8 cellular contexts compared by ENCODE assay signal in the genomic region with DNA sequence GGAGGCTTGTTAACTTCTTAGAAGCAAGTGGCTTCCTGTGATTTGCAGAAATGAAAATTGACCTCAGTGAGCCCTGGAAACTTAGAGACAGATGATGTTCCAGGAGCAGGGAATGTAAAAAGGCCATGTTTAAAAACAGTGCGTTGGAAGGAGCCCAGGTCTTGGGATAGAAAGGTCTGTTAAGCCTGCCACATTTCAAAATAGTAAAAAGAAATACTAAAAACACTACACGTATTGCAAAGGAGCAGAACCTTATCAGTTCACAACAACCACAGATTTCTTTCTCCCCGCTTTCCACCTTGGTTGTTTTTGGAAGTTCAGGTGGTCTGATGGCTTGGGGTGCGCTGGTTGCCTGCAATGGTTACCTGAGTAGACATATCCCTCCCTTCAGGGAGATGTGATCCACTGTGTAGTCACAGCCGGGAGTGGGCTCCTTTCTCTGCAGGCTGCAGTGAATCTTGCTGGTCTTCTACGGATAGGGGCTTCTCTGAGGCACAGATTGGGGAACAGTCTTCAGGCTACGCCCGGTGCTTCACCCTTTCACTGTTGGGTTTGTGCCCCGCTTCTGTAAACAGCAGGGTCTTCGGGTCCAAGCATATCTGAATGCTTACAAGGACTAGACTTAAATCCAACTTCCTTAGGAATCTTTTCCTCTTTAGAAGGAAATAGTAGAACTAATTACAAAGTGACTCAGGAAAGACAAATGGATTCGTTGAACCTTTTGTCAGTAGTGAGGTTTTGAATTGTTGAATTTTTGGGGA. TPM values are rescaled to one million over a fixed set of nuclear protein-coding genes. Genes with fewer than 3 reads are reported as not detected.
DNase-seq lines count a peak whose midpoint lies in the region; ATAC-seq and TF ChIP-seq lines count a peak whose summit lies in the region.

No MANE protein-coding gene starts in this region.

- H3K36me3 ChIP-seq in CD4-positive, CD25-positive, alpha-beta regulatory T cell (ENCODE audit: control insufficient read depth, insufficient read depth, low read length) = no peaks in the 10 kb centered on the region
- H3K36me3 ChIP-seq in muscle layer of colon (ENCODE audit: insufficient read depth, low read length) = no peaks in the 10 kb centered on the region

- H3K9me3 ChIP-seq in CD4-positive, CD25-positive, alpha-beta regulatory T cell (ENCODE audit: control insufficient read depth in 2 of 2, low read length in 2 of 2) = no peaks in the 10 kb centered on the region
- no peaks in the 10 kb centered on the region for H3K9me3 ChIP-seq in muscle layer of colon (ENCODE audit: low read length)

- H3K27me3 ChIP-seq in CD4-positive, CD25-positive, alpha-beta regulatory T cell (ENCODE audit: control insufficient read depth, insufficient read depth, low read length) = peaks cover 60% of the 10 kb centered on the region
- no peaks in the 10 kb centered on the region for H3K27me3 ChIP-seq in muscle layer of colon (ENCODE audit: control insufficient read depth in 1 of 2, insufficient read depth in 2 of 2, low read length in 2 of 2)

- no peak for TF ChIP-seq CTCF in choroid plexus epithelial cell (conservative IDR thresholded peaks at IDR 0.05; ENCODE audit: low read depth, low read length)

- H3K9me3 Mint-ChIP-seq in CD4-positive, CD25-positive, alpha-beta regulatory T cell = peaks cover 0 to 2% (median 0%) of the 10 kb centered on the region in 7 donors

- H3K27me3 Mint-ChIP-seq in CD4-positive, CD25-positive, alpha-beta regulatory T cell = peaks cover 77% of the 10 kb centered on the region

- H3K27ac Mint-ChIP-seq in CD4-positive, CD25-positive, alpha-beta regulatory T cell = no peak overlapping the region

- no peaks in the 10 kb centered on the region for H3K36me3 Mint-ChIP-seq in CD4-positive, CD25-positive, alpha-beta regulatory T cell

- peak overlapping the region; percentile 83 for H3K9ac ChIP-seq in muscle layer of colon (ENCODE audit: low read length)

- no peak for ATAC-seq in CD4-positive, CD25-positive, alpha-beta regulatory T cell (ENCODE audit: low read depth in 2 of 2)
- ATAC-seq in HG03460 (IDR thresholded peaks at IDR 0.05; ENCODE audit: unreplicated experiment) (no peak), GM18517 (IDR thresholded peaks at IDR 0.05; ENCODE audit: unreplicated experiment) (no peak)

- in situ Hi-C loops in KBM-7 (cut with MboI; ENCODE audit: low pct_unique_long_range_greater_than_20kb, low sequenced_read_pairs) = no loop called here

- H3K27ac ChIP-seq in CD4-positive, CD25-positive, alpha-beta regulatory T cell (ENCODE audit: insufficient read depth, low read length, poor library complexity, severe bottlenecking) = no peak overlapping the region
- peak overlapping the region; percentile 95 for H3K27ac ChIP-seq in muscle layer of colon (ENCODE audit: low read depth, low read length)

- DNase-seq in CD4-positive, CD25-positive, alpha-beta regulatory T cell = peak in 1 of 3 donors; percentile 6
- DNase-seq in KBM-7 = peak; percentile 3
- peak; percentile 62 for DNase-seq in choroid plexus epithelial cell (ENCODE audit: low read depth)
- DNase-seq in cerebellar cortex (ENCODE audit: low spot score) = no peak
- DNase-seq in superior temporal gyrus (ENCODE audit: extremely low spot score) = no peak

- H3K4me1 ChIP-seq in CD4-positive, CD25-positive, alpha-beta regulatory T cell (ENCODE audit: control insufficient read depth, insufficient read depth, low read length, poor library complexity, severe bottlenecking) = peaks cover 10% of the 10 kb centered on the region
- peaks cover 43% of the 10 kb centered on the region for H3K4me1 ChIP-seq in muscle layer of colon (ENCODE audit: insufficient read depth, low read length)

- H3K4me3 ChIP-seq in CD4-positive, CD25-positive, alpha-beta regulatory T cell (ENCODE audit: low read depth, low read length) = no peak overlapping the region
- peak overlapping the region; percentile 70 for H3K4me3 ChIP-seq in choroid plexus epithelial cell (ENCODE audit: low read depth, low read length)
- peak overlapping the region; percentile 80 to 92 for H3K4me3 ChIP-seq in muscle layer of colon (ENCODE audit: low read depth in 1 of 2, low read length in 2 of 2)

- peak overlapping the region; percentile 11 to 74 (median 48) for H3K4me3 Mint-ChIP-seq in CD4-positive, CD25-positive, alpha-beta regulatory T cell

- H3K4me1 Mint-ChIP-seq in CD4-positive, CD25-positive, alpha-beta regulatory T cell = peaks cover 11 to 24% (median 17%) of the 10 kb centered on the region in 4 donors

RNA-seq across cellular contexts. Expression of a gene that starts 1.9 kb away (rescaled TPM):
- 0.30 TPM for total RNA-seq in CD4-positive, CD25-positive, alpha-beta regulatory T cell
- not detected for polyA plus RNA-seq in CD4-positive, CD25-positive, alpha-beta regulatory T cell

Comparison
In these comparisons a context has a peak if more than half of its experiments do, and no peak if none do; other contexts are left out.
1. DNase-seq: peak in KBM-7 (single experiment) and choroid plexus epithelial cell (single experiment); none in cerebellar cortex (single experiment) and superior temporal gyrus (single experiment).